In the genomic region with DNA sequence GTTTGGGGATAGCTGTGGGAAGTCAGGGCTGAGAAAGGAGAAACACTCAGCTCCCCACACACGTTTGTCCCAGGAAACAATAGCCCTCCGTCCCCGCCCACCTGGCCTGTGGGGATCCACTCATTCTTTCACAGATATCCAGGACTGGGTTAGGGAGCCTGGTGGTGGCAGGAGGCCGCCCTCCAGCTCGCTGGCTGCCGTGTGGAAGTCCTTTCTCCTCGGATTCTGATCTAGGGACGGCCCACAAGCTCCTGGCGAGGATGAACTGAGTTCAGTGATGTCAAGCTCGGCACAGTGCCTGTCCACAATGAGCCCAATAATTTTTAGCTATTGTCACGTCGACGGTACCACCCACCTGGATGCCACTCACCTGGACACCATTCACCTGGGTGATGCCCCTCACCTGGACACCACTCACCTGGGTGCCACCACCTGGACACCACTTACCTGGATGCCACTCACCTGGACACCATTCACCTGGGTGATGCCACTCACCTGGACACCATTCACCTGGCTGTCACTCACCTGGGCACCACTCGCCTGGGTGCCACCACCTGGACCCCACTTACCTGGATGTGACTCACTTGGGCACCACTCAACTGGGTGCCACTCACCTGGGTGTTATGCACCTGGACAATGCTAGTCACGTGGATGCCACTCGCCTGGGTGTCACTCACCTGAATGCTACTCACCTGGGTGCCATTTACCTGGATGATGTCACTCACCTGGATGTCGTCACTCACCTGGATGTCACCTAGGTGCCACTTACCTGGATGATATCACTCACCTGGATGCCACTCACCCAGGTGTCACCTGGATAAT, we compare ENCODE assay signal across 20 cellular contexts.
"Had no signal": no experiment of that assay in that cellular context is flagged by ENCODE, and none has a peak within 500 bp of the region (broad histone marks: within the 10 kb centered on the region; RNA-seq: fewer than 3 reads in every experiment).

No MANE protein-coding gene starts in this region.

- DNase-seq: activated B cell treated with CpG ODN at 0.5 μM for 24 hours; activated CD4-positive, alpha-beta T cell treated with anti-CD3 and anti-CD28 coated beads, Interleukin-2, amount 10 ng/mL, durations not matched to agents 24 days and 14 days; activated CD8-positive, alpha-beta T cell treated with anti-CD3 and anti-CD28 coated beads for 36 hours; activated naive CD4-positive, alpha-beta T cell treated with anti-CD3 and anti-CD28 coated beads for 36 hours; activated T-cell treated with anti-CD3 and anti-CD28 coated beads, Interleukin-2, amount 50 U/mL, for 4 hours; central memory CD4-positive, alpha-beta T cell; heart right ventricle; immature natural killer cell; kidney glomerular epithelial cell; left ventricle myocardium inferior; mucosa of descending colon; naive B cell; ovary; stimulated activated naive CD4-positive, alpha-beta T cell; thyroid gland; uterus had no signal

- H3K9me3 ChIP-seq: gastroesophageal sphincter, heart right ventricle, left ventricle myocardium inferior, mucosa of descending colon, ovary, right lobe of liver, thyroid gland, uterus had no signal

- H3K4me3 ChIP-seq: coronary artery, gastroesophageal sphincter, heart right ventricle, left ventricle myocardium inferior, mucosa of descending colon, ovary, right lobe of liver, thyroid gland, uterus had no signal

- H3K27me3 ChIP-seq: gastroesophageal sphincter, ovary, right lobe of liver, thyroid gland had no signal

- H3K36me3 ChIP-seq: gastroesophageal sphincter, heart right ventricle, left ventricle myocardium inferior, ovary, right lobe of liver, thyroid gland, uterus had no signal

- FAIRE-seq: endometrium had no signal

- ATAC-seq: activated CD8-positive, alpha-beta T cell treated with anti-CD3 and anti-CD28 coated beads for 36 hours; activated T-cell treated with anti-CD3 and anti-CD28 coated beads, Interleukin-2, amount 50 U/mL, for 4 hours; gastroesophageal sphincter; heart right ventricle; mucosa of descending colon had no signal

- H3K27ac ChIP-seq: coronary artery, gastroesophageal sphincter, heart right ventricle, left ventricle myocardium inferior, ovary, right lobe of liver, thyroid gland, uterus had no signal

- H3K4me1 ChIP-seq: right lobe of liver, uterus had no signal
